Comparison of ENCODE assay signal across 9 cellular contexts in the genomic region with DNA sequence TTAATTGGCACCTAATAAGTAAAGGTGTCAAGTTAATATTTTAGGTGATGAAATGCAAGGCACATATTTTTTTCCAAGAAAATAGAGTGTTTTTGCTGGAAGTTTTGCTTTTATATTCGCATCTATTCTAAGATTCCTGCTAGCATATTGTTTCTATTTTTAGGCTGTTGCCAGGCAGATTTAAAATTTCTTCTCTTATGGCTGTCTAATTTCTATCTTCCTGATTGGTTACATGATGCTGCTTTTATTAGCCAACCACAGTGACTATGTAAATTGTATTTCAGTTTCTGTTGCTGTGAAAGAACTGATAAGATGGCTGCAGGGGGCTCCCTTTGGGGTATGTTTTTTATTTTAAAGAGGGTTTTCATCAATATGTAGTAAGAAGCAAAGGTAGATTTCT. TPM values are rescaled to one million over a fixed set of nuclear protein-coding genes. Genes with fewer than 3 reads are reported as not detected.
DNase-seq lines count a peak whose midpoint lies in the region; ATAC-seq, FAIRE-seq and TF ChIP-seq lines count a peak whose summit lies in the region.
"Had no signal": no experiment of that assay in that cellular context is flagged by ENCODE, and none has a peak within 500 bp of the region (broad histone marks: within the 10 kb centered on the region; RNA-seq: fewer than 3 reads in every experiment).

No MANE protein-coding gene starts in this region.

- H3K4me1 ChIP-seq in pancreas, result peaks cover 11 to 12% (median 11%) of the 10 kb centered on the region in 3 donors

- H3K27ac Mint-ChIP-seq in effector memory CD8-positive, alpha-beta T cell, result peak overlapping the region; percentile 49 to 92

- FAIRE-seq in pancreas (lab: Jason Lieb, UNC), result peak; percentile 39

- TF ChIP-seq CTCF in pancreas (IDR thresholded peaks at IDR 0.05), result no peak

- ATAC-seq in effector memory CD8-positive, alpha-beta T cell (replicated peaks), result peak; percentile 34
- ATAC-seq in pancreas, result peak in 1 of 4 donors; percentile 40
- no peak for ATAC-seq in GM21447 (IDR thresholded peaks at IDR 0.05; ENCODE audit: unreplicated experiment)
- ATAC-seq in GM18505 (IDR thresholded peaks at IDR 0.05; ENCODE audit: unreplicated experiment), result no peak

- DNase-seq in NCI-H82 (lab: John Stamatoyannopoulos, UW) (peak; percentile 40), NCI-H82 treated with DMSO at 0.1 percent for 48 hours (lab: John Stamatoyannopoulos, UW; ENCODE audit: unreplicated experiment) (no peak), NCI-H69 (lab: John Stamatoyannopoulos, UW) (peak; percentile 4), pancreas (no peak), DMS153 (lab: John Stamatoyannopoulos, UW) (no peak)
- no peak for DNase-seq in effector memory CD8-positive, alpha-beta T cell
- DNase-seq: activated effector memory CD4-positive, alpha-beta T cell treated with anti-CD3 and anti-CD28 coated beads, Interleukin-2, amount 50 U/mL, for 16 hours had no signal

- H3K27me3 Mint-ChIP-seq in effector memory CD8-positive, alpha-beta T cell, result no peaks in the 10 kb centered on the region

- no peaks in the 10 kb centered on the region for H3K36me3 ChIP-seq in pancreas

- H3K9me3 ChIP-seq in pancreas, result no peaks in the 10 kb centered on the region

- WGBS in pancreas, 2 donors, result 80 to 82% methylated on average over 1 of the region's 1 CpG

- no peaks in the 10 kb centered on the region for H3K27me3 ChIP-seq in pancreas

- peaks cover 29 to 53% of the 10 kb centered on the region in 2 donors for H3K4me1 Mint-ChIP-seq in effector memory CD8-positive, alpha-beta T cell (ENCODE audit: low read depth in 2 of 2)

- TF ChIP-seq POLR2A in GM18505 (IDR thresholded peaks at IDR 0.05; ENCODE audit: borderline replicate concordance, extremely low read depth, insufficient read depth, insufficient read length), result no peak

- H3K36me3 Mint-ChIP-seq in effector memory CD8-positive, alpha-beta T cell (ENCODE audit: insufficient read depth), result peaks cover 22% of the 10 kb centered on the region

- no peaks in the 10 kb centered on the region for H3K9me3 Mint-ChIP-seq in effector memory CD8-positive, alpha-beta T cell

- H3K4me3 Mint-ChIP-seq in effector memory CD8-positive, alpha-beta T cell, result peak overlapping the region; percentile 53 to 54

- intact Hi-C loops in pancreas (cut with DNase I), result no loop called here

- no peak overlapping the region for H3K27ac ChIP-seq in pancreas

- no peak overlapping the region for H3K4me3 ChIP-seq in pancreas

RNA-seq across cellular contexts. Expression of a gene that starts 42.7 kb away (rescaled TPM):
- 10 to 100 TPM; 24.0 to 54.1 (median 30.3) TPM for total RNA-seq in pancreas
- 1 to 10 TPM; 5.7 to 5.9 TPM for polyA plus RNA-seq in pancreas

Comparison
In these comparisons a context has a peak if more than half of its experiments do, and no peak if none do; other contexts are left out.
1. DNase-seq: peak in NCI-H82 (single experiment) and NCI-H69 (single experiment); none in NCI-H82 treated with DMSO at 0.1 percent for 48 hours (single experiment), effector memory CD8-positive, alpha-beta T cell (0 of 3), pancreas (0 of 6) and DMS153 (single experiment).